Comparison of ENCODE assay signal across 15 cellular contexts in genomic region chr3:94225176-94225742, GRCh38.
DNase-seq lines count a peak whose midpoint lies in the region; ATAC-seq and TF ChIP-seq lines count a peak whose summit lies in the region.
"Had no signal": no experiment of that assay in that cellular context is flagged by ENCODE, and none has a peak within 500 bp of the region (broad histone marks: within the 10 kb centered on the region; RNA-seq: fewer than 3 reads in every experiment).

No MANE protein-coding gene starts in this region.

- intact Hi-C loops in natural killer cell (cut with micrococcal nuclease): no loop called here

- H3K4me1 Mint-ChIP-seq in natural killer cell: no peaks in the 10 kb centered on the region

- no peak for TF ChIP-seq CTCF in brain microvascular endothelial cell (IDR thresholded peaks at IDR 0.05; ENCODE audit: low read depth, low read length, missing control alignments)
- TF ChIP-seq CTCF in natural killer cell (IDR thresholded peaks at IDR 0.05): no peak

- no peak overlapping the region for H3K4me3 Mint-ChIP-seq in natural killer cell
- H3K4me3 Mint-ChIP-seq: activated CD8-positive, alpha-beta T cell treated with anti-CD3 and anti-CD28 coated beads, Interleukin-2, amount 10 ng/mL, durations not matched to agents 7 days and 5 days; activated naive CD4-positive, alpha-beta T cell treated with anti-CD3 and anti-CD28 coated beads for 36 hours; T-helper 2 cell treated with Interferon-gamma antibody and Interleukin-4, amounts not matched to agents 5 μg/mL and 100 μg/mL, for 36 hours had no signal

- H3K36me3 ChIP-seq in brain microvascular endothelial cell (replicated peaks): no peaks in the 10 kb centered on the region
- H3K36me3 ChIP-seq: gastroesophageal sphincter, neutrophil, upper lobe of right lung had no signal

- peaks cover 2 to 12% of the 10 kb centered on the region in 2 donors for H3K9me3 Mint-ChIP-seq in natural killer cell

- no peaks in the 10 kb centered on the region for H3K36me3 Mint-ChIP-seq in natural killer cell

- no peak overlapping the region for H3K27ac Mint-ChIP-seq in natural killer cell
- H3K27ac Mint-ChIP-seq: activated CD8-positive, alpha-beta T cell treated with anti-CD3 and anti-CD28 coated beads, Interleukin-2, amount 10 ng/mL, durations not matched to agents 7 days and 5 days; activated naive CD4-positive, alpha-beta T cell treated with anti-CD3 and anti-CD28 coated beads for 36 hours; T-helper 2 cell treated with Interferon-gamma antibody and Interleukin-4, amounts not matched to agents 5 μg/mL and 100 μg/mL, for 36 hours had no signal

- DNase-seq in stimulated activated CD4-positive, alpha-beta T cell treated with anti-CD3 and anti-CD28 coated beads, Interleukin-1b, Interleukin-23, amount 100 ng/mL, for 48 hours: peak; percentile 6
- no peak for DNase-seq in stimulated activated CD4-positive, alpha-beta T cell treated with anti-CD3 and anti-CD28 coated beads, Interleukin-12 subunit alpha, Interleukin-12 subunit beta, amount 100 ng/mL, for 4 hours
- peak; percentile 32 for DNase-seq in brain microvascular endothelial cell
- DNase-seq in medulla oblongata (ENCODE audit: extremely low spot score): peak; percentile 79
- DNase-seq in T-helper 1 cell: no peak
- DNase-seq in stimulated activated CD4-positive, alpha-beta T cell treated with anti-CD3 and anti-CD28 coated beads, Interleukin-2, amount 100 ng/mL, for 48 hours: no peak
- DNase-seq in natural killer cell: no peak
- DNase-seq: activated CD8-positive, alpha-beta T cell treated with anti-CD3 and anti-CD28 coated beads, Interleukin-2, amount 10 ng/mL, durations not matched to agents 7 days and 5 days; activated naive CD4-positive, alpha-beta T cell treated with anti-CD3 and anti-CD28 coated beads for 36 hours; NCI-H1105; upper lobe of right lung had no signal

- in situ Hi-C loops in brain microvascular endothelial cell (cut with HindIII; ENCODE audit: low pct_ligation_motif_present, low sequenced_read_pairs): no loop called here

- no peak overlapping the region for H3K4me3 ChIP-seq in brain microvascular endothelial cell (ENCODE audit: low read depth, low read length)
- H3K4me3 ChIP-seq: gastroesophageal sphincter, upper lobe of right lung had no signal

- no peaks in the 10 kb centered on the region for H3K27me3 Mint-ChIP-seq in natural killer cell (ENCODE audit: low read depth in 2 of 2)

- ATAC-seq in natural killer cell: no peak
- ATAC-seq in HG03571 (IDR thresholded peaks at IDR 0.05; ENCODE audit: unreplicated experiment): no peak
- ATAC-seq: activated CD8-positive, alpha-beta T cell treated with anti-CD3 and anti-CD28 coated beads, Interleukin-2, amount 10 ng/mL, durations not matched to agents 7 days and 5 days; gastroesophageal sphincter; upper lobe of right lung had no signal

- peak overlapping the region; percentile 91 for H3K27ac ChIP-seq in brain microvascular endothelial cell
- H3K27ac ChIP-seq: gastroesophageal sphincter, neutrophil, upper lobe of right lung had no signal

- no peaks in the 10 kb centered on the region for H3K27me3 ChIP-seq in brain microvascular endothelial cell (replicated peaks)
- H3K27me3 ChIP-seq: gastroesophageal sphincter, neutrophil, upper lobe of right lung had no signal

Comparison
In these comparisons a context has a peak if more than half of its experiments do, and no peak if none do; other contexts are left out.
1. DNase-seq: peak in stimulated activated CD4-positive, alpha-beta T cell treated with anti-CD3 and anti-CD28 coated beads, Interleukin-1b, Interleukin-23, amount 100 ng/mL, for 48 hours (single experiment), brain microvascular endothelial cell (single experiment) and medulla oblongata (single experiment); none in stimulated activated CD4-positive, alpha-beta T cell treated with anti-CD3 and anti-CD28 coated beads, Interleukin-12 subunit alpha, Interleukin-12 subunit beta, amount 100 ng/mL, for 4 hours (single experiment), T-helper 1 cell (0 of 5), stimulated activated CD4-positive, alpha-beta T cell treated with anti-CD3 and anti-CD28 coated beads, Interleukin-2, amount 100 ng/mL, for 48 hours (0 of 2) and natural killer cell (single experiment).